26 cellular contexts compared by ENCODE assay signal in genomic region chr3:50139718-50140423, GRCh38. TPM values are rescaled to one million over a fixed set of nuclear protein-coding genes. Genes with fewer than 3 reads are reported as not detected.
A peak's percentile ranks its signal among the peaks of the same experiment; 100 is the strongest.
DNase-seq lines count a peak whose midpoint lies in the region; TF ChIP-seq lines count a peak whose summit lies in the region.
"Had no signal": no experiment of that assay in that cellular context is flagged by ENCODE, and none has a peak within 500 bp of the region (broad histone marks: within the 10 kb centered on the region; RNA-seq: fewer than 3 reads in every experiment).

No MANE protein-coding gene starts in this region.

- peaks cover 6% of the 10 kb centered on the region; the same call in 1 of the 2 replicates for H3K4me1 ChIP-seq in PC-9 (replicated peaks; ENCODE audit: insufficient read depth)

- CTCF ChIA-PET in PC-9 (lab: Charles Lee) = interaction anchor here (0.6 kb wide), 1 partner anchor 87 kb away, joined by 9 read pairs; no protein-coding TSS in a partner anchor

- no peaks in the 10 kb centered on the region for H3K9me2 ChIP-seq in PC-9 (ENCODE audit: insufficient read depth)

- no peaks in the 10 kb centered on the region for H3K27me3 Mint-ChIP-seq in mesothelial cell of epicardium (ENCODE audit: low read depth)
- no peaks in the 10 kb centered on the region for H3K27me3 Mint-ChIP-seq in activated naive CD8-positive, alpha-beta T cell treated with anti-CD3 and anti-CD28 coated beads for 36 hours
- H3K27me3 Mint-ChIP-seq: activated naive CD8-positive, alpha-beta T cell treated with anti-CD3 and anti-CD28 coated beads, Interleukin-2, amount 10 ng/mL, durations not matched to agents 7 days and 5 days; CD4-positive, alpha-beta T cell had no signal

- no TSS peak for BruUV-seq in PC-9 (replicated peaks; lab: Mats Ljungman, UMichigan)

- peaks cover 11% of the 10 kb centered on the region for H3K36me3 ChIP-seq in WERI-Rb-1
- H3K36me3 ChIP-seq in PC-9 (ENCODE audit: low read depth) = no peaks in the 10 kb centered on the region

- no peak overlapping the region for H3K27ac Mint-ChIP-seq in mesothelial cell of epicardium
- H3K27ac Mint-ChIP-seq in activated naive CD8-positive, alpha-beta T cell treated with anti-CD3 and anti-CD28 coated beads for 36 hours = no peak overlapping the region
- H3K27ac Mint-ChIP-seq: activated naive CD8-positive, alpha-beta T cell treated with anti-CD3 and anti-CD28 coated beads, Interleukin-2, amount 10 ng/mL, durations not matched to agents 7 days and 5 days; CD4-positive, alpha-beta T cell; T-helper 2 cell treated with Interferon-gamma antibody and Interleukin-4, amounts not matched to agents 5 μg/mL and 100 μg/mL, for 36 hours had no signal

- no peaks in the 10 kb centered on the region for H4K20me1 ChIP-seq in PC-9 (ENCODE audit: insufficient read depth)

- intact Hi-C loops in PC-9 (cut with micrococcal nuclease; ENCODE audit: unreplicated experiment) = no loop called here

- H2AFZ ChIP-seq in PC-9 = no peak overlapping the region

- H3K4me3 ChIP-seq in WERI-Rb-1 (ENCODE audit: low read depth, low read length) (peak overlapping the region; percentile 61), PC-9 (no peak overlapping the region)
- H3K4me3 ChIP-seq: GM12878, lung had no signal

- no peaks in the 10 kb centered on the region for H3K79me2 ChIP-seq in PC-9 (ENCODE audit: low read depth)

- H3F3A ChIP-seq in PC-9 (ENCODE audit: insufficient read depth, low read depth) = no peaks in the 10 kb centered on the region

- H3K36me3 Mint-ChIP-seq in mesothelial cell of epicardium = no peaks in the 10 kb centered on the region
- H3K36me3 Mint-ChIP-seq in activated naive CD8-positive, alpha-beta T cell treated with anti-CD3 and anti-CD28 coated beads for 36 hours = no peaks in the 10 kb centered on the region
- H3K36me3 Mint-ChIP-seq: activated naive CD8-positive, alpha-beta T cell treated with anti-CD3 and anti-CD28 coated beads, Interleukin-2, amount 10 ng/mL, durations not matched to agents 7 days and 5 days had no signal

- no peaks in the 10 kb centered on the region for H3K9me3 Mint-ChIP-seq in mesothelial cell of epicardium
- H3K9me3 Mint-ChIP-seq in activated naive CD8-positive, alpha-beta T cell treated with anti-CD3 and anti-CD28 coated beads for 36 hours = no peaks in the 10 kb centered on the region
- H3K9me3 Mint-ChIP-seq: activated naive CD8-positive, alpha-beta T cell treated with anti-CD3 and anti-CD28 coated beads, Interleukin-2, amount 10 ng/mL, durations not matched to agents 7 days and 5 days; CD4-positive, alpha-beta T cell; T-helper 2 cell treated with Interferon-gamma antibody and Interleukin-4, amounts not matched to agents 5 μg/mL and 100 μg/mL, for 36 hours had no signal

- no peak overlapping the region for H3K4me2 ChIP-seq in PC-9

- TF ChIP-seq CTCF in WERI-Rb-1 (IDR thresholded peaks at IDR 0.05; ENCODE audit: low read depth, low read length) (no peak), mesothelial cell of epicardium (IDR thresholded peaks at IDR 0.05; ENCODE audit: unreplicated experiment) (no peak), PC-9 (conservative IDR thresholded peaks at IDR 0.05) (no peak)

- POLR2A ChIA-PET in PC-9 (lab: Charles Lee; ENCODE audit: unreplicated experiment) = no interaction called here

- H3K9me3 ChIP-seq in WERI-Rb-1 (ENCODE audit: severe bottlenecking) = no peaks in the 10 kb centered on the region
- no peaks in the 10 kb centered on the region for H3K9me3 ChIP-seq in PC-9 (ENCODE audit: insufficient read depth, low read depth)

- H3K27me3 ChIP-seq in WERI-Rb-1 (ENCODE audit: insufficient read depth, low read depth, severe bottlenecking) (no peaks in the 10 kb centered on the region), PC-9 (ENCODE audit: insufficient read depth, low read depth) (no peaks in the 10 kb centered on the region)
- H3K27me3 ChIP-seq: foreskin keratinocyte had no signal

- DNase-seq in DMS79 treated with DMSO at 0.1 percent for 48 hours (lab: John Stamatoyannopoulos, UW) (peak; percentile 77), NCI-H1092 treated with DMSO at 0.1 percent for 48 hours (lab: John Stamatoyannopoulos, UW) (peak; percentile 22), WERI-Rb-1 (no peak), mesothelial cell of epicardium (ENCODE audit: low spot score in 2 of 2, unreplicated experiment in 2 of 2) (no peak), HuH-7 (ENCODE audit: low spot score) (no peak), PC-9 (no peak), globus pallidus (ENCODE audit: low spot score) (no peak)
- DNase-seq in activated naive CD8-positive, alpha-beta T cell treated with anti-CD3 and anti-CD28 coated beads for 36 hours = no peak
- DNase-seq: activated CD4-positive, alpha-beta T cell treated with anti-CD3 and anti-CD28 coated beads, Interleukin-2, amount 50 U/mL, for 48 hours; activated CD8-positive, alpha-beta memory T cell treated with anti-CD3 and anti-CD28 coated beads, Interleukin-2, amount 50 U/mL, for 48 hours; activated naive CD8-positive, alpha-beta T cell treated with anti-CD3 and anti-CD28 coated beads, Interleukin-2, amount 10 ng/mL, durations not matched to agents 7 days and 5 days; CD4-positive, alpha-beta T cell; foreskin keratinocyte; hypothalamus; islet precursor cell; MM.1S; NCI-H1930; NCI-H526; occipital lobe; stimulated activated CD4-positive, alpha-beta T cell treated with anti-CD3 and anti-CD28 coated beads, Interleukin-2, amount 100 ng/mL, for 48 hours; stimulated activated naive CD4-positive, alpha-beta T cell treated with Interleukin-2 at 50 U/mL for 16 hours had no signal

- peaks cover 52% of the 10 kb centered on the region for H3K4me1 Mint-ChIP-seq in mesothelial cell of epicardium
- peaks cover 10% of the 10 kb centered on the region for H3K4me1 Mint-ChIP-seq in activated naive CD8-positive, alpha-beta T cell treated with anti-CD3 and anti-CD28 coated beads for 36 hours

- peak overlapping the region; percentile 98 for H3K27ac ChIP-seq in WERI-Rb-1
- no peak overlapping the region for H3K27ac ChIP-seq in PC-9
- H3K27ac ChIP-seq: foreskin keratinocyte had no signal

- H3K4me3 Mint-ChIP-seq in mesothelial cell of epicardium = peak overlapping the region; percentile 17
- no peak overlapping the region for H3K4me3 Mint-ChIP-seq in activated naive CD8-positive, alpha-beta T cell treated with anti-CD3 and anti-CD28 coated beads for 36 hours
- H3K4me3 Mint-ChIP-seq: activated naive CD8-positive, alpha-beta T cell treated with anti-CD3 and anti-CD28 coated beads, Interleukin-2, amount 10 ng/mL, durations not matched to agents 7 days and 5 days; CD4-positive, alpha-beta T cell; T-helper 2 cell treated with Interferon-gamma antibody and Interleukin-4, amounts not matched to agents 5 μg/mL and 100 μg/mL, for 36 hours had no signal

RNA-seq across cellular contexts. Expression of gene SEMA3F, which starts 15.3 kb away (rescaled TPM):
- 94.5 to 101 TPM (median 99.1 TPM) in 3 replicates for total RNA-seq in mesothelial cell of epicardium
- total RNA-seq in PC-9 (2021) = 34.0 and 49.1 TPM in 2 replicates
- total RNA-seq in activated naive CD8-positive, alpha-beta T cell treated with anti-CD3 and anti-CD28 coated beads for 36 hours = under 1 TPM; 0.10 to 0.28 TPM

RNA-seq across cellular contexts. Expression of gene RBM5, which starts 51.2 kb away (rescaled TPM):
- total RNA-seq in mesothelial cell of epicardium (301 to 332 TPM (median 322 TPM) in 3 replicates), PC-9 (2021) (87.7 and 90.2 TPM in 2 replicates)
- total RNA-seq in activated naive CD8-positive, alpha-beta T cell treated with anti-CD3 and anti-CD28 coated beads for 36 hours = 100 to 1,000 TPM in 1 of 2 experiments, 10 to 100 TPM in 1; 99.8 to 102 TPM

RNA-seq across cellular contexts. Expression of gene GNAT1, which starts 51.5 kb away (rescaled TPM):
- total RNA-seq in mesothelial cell of epicardium (0.27 to 0.98 TPM (median 0.55 TPM) in 3 replicates), PC-9 (2021) (0.48 TPM in 1 of 2 replicates, not detected in the other)
- under 1 TPM in 1 of 2 experiments, not detected in 1; 0.12 TPM for total RNA-seq in activated naive CD8-positive, alpha-beta T cell treated with anti-CD3 and anti-CD28 coated beads for 36 hours
- total RNA-seq: activated naive CD8-positive, alpha-beta T cell treated with anti-CD3 and anti-CD28 coated beads, Interleukin-2, amount 10 ng/mL, durations not matched to agents 7 days and 5 days; cerebellum; epithelial cell of proximal tubule; foreskin keratinocyte; GM12878; lung; occipital lobe had no signal

Comparison
In these comparisons a context has a peak if more than half of its experiments do, and no peak if none do; other contexts are left out.
1. DNase-seq: peak in DMS79 treated with DMSO at 0.1 percent for 48 hours (single experiment) and NCI-H1092 treated with DMSO at 0.1 percent for 48 hours (single experiment); none in WERI-Rb-1 (single experiment), mesothelial cell of epicardium (0 of 2), HuH-7 (single experiment), PC-9 (0 of 2), globus pallidus (single experiment) and activated naive CD8-positive, alpha-beta T cell treated with anti-CD3 and anti-CD28 coated beads for 36 hours (single experiment).
2. RNA of gene SEMA3F, which starts 15.3 kb away (total RNA-seq): 94.5 to 101 TPM in mesothelial cell of epicardium and 34.0 to 49.1 TPM in PC-9; 0.10 to 0.28 TPM in activated naive CD8-positive, alpha-beta T cell treated with anti-CD3 and anti-CD28 coated beads for 36 hours; every median in the first group is over 10 times any median in the second.